In the genomic region with DNA sequence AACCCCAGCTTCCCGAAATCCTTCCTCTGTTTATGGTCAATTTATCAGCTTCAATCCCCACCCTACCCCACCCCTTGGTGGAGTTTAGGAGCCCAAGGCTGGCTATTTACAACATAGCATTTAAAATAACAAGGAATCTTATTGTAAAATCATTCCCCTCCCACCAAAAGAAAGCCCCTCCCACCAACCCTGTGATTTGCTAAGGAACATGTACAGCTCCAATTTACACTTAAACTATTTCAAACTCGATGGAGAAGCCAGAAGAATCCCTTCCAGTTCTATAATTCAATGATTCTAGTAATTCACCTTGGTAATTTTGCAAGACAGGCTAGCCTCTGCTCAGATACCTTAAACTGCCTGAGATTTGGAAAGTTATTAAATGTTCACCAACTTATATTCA, we compare ENCODE assay signal across 1 cellular context.
TF ChIP-seq lines count a peak whose summit lies in the region.

No MANE protein-coding gene starts in this region.

TF ChIP-seq in HepG2, 621 proteins besides CTCF, POLR2A, EP300 and RAD21:
- TF ChIP-seq ZNF333 (CRISPR knock-in tag; IDR thresholded peaks at IDR 0.05; ENCODE audit: borderline replicate concordance) (no peak), NKX3-1 (CRISPR knock-in tag; IDR thresholded peaks at IDR 0.05) (no peak), PCBP1 (IDR thresholded peaks at IDR 0.05; ENCODE audit: borderline replicate concordance, low read depth, low read length) (no peak)
